ENCODE assay signal across 10 cellular contexts in the genomic region with DNA sequence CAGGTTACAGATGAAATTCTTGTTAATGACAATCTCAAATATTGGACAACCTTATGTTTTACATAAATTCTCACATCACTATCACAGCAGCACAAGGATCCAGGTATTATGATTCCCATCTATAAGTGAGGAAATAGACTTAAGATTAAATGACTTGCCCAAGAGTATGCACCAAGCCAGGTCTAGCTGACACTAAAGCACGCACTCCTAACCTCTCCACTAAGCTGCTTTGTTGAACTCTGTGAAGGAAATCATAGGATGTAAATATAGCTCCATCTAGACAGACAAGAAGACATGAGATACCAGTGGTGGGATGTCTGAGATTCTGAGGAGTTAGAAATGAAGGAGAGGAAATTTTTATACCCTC.
DNase-seq lines count a peak whose midpoint lies in the region; ATAC-seq, FAIRE-seq and TF ChIP-seq lines count a peak whose summit lies in the region.
"Had no signal": no experiment of that assay in that cellular context is flagged by ENCODE, and none has a peak within 500 bp of the region (broad histone marks: within the 10 kb centered on the region; RNA-seq: fewer than 3 reads in every experiment).

No MANE protein-coding gene starts in this region.

- peaks cover 20% of the 10 kb centered on the region for H3K4me1 ChIP-seq in CD4-positive, alpha-beta memory T cell (ENCODE audit: insufficient read depth, low read length)
- peaks cover 20% of the 10 kb centered on the region for H3K4me1 ChIP-seq in HUES6 (ENCODE audit: control insufficient read depth, insufficient read depth, low read length)
- H3K4me1 ChIP-seq in astrocyte (ENCODE audit: insufficient read depth, low read length) = peaks cover 21% of the 10 kb centered on the region
- peaks cover 18% of the 10 kb centered on the region for H3K4me1 ChIP-seq in mucosa of stomach (ENCODE audit: control insufficient read depth, insufficient read depth, low read length)

- H3K4me2 ChIP-seq in astrocyte (ENCODE audit: low read length) = peak overlapping the region; percentile 76

- ATAC-seq in HG03045 (IDR thresholded peaks at IDR 0.05; ENCODE audit: unreplicated experiment) (no peak), HG02884 (IDR thresholded peaks at IDR 0.05; ENCODE audit: unreplicated experiment) (no peak)

- POLR2A ChIA-PET in CD4-positive, alpha-beta memory T cell (lab: Charles Lee; ENCODE audit: partially characterized antibody) = interaction anchor here (0.6 to 2.6 kb wide), 6 partner anchors 25 to 146 kb away, joined by 3 to 28 read pairs (median 4); partner anchors contain the start of gene PHLDA1
- POLR2A ChIA-PET in GM10248 (lab: Yijun Ruan, JAX) = no interaction called here

- CTCF ChIA-PET in CD4-positive, alpha-beta memory T cell (lab: Charles Lee; ENCODE audit: partially characterized antibody) = interaction anchor here (1.1 to 1.2 kb wide), 2 partner anchors 86 to 88 kb away, joined by 3 read pairs; partner anchors contain the start of gene PHLDA1
- CTCF ChIA-PET in GM10248 (lab: Yijun Ruan, JAX) = interaction anchor here (1.2 kb wide), 1 partner anchor 88 kb away, joined by 5 read pairs; the partner anchor contains the start of gene PHLDA1

- TF ChIP-seq CTCF in astrocyte (IDR thresholded peaks at IDR 0.05; ENCODE audit: insufficient read depth, low read depth, low read length) (no peak), GM10248 (IDR thresholded peaks at IDR 0.05; ENCODE audit: control extremely low read depth, extremely low read depth, low read depth, missing control alignments) (no peak)

- H3K27ac Mint-ChIP-seq in CD4-positive, alpha-beta memory T cell = peak overlapping the region; percentile 79 to 93 (median 87)
- peak overlapping the region; percentile 92 for H3K27ac Mint-ChIP-seq in astrocyte (ENCODE audit: unreplicated experiment)

- no peak for DNase-seq in CD4-positive, alpha-beta memory T cell
- DNase-seq in astrocyte (ENCODE audit: low read depth) = no peak
- DNase-seq in kidney tubule cell (ENCODE audit: low spot score) = no peak
- no peak for DNase-seq in GM10248 (ENCODE audit: extremely low spot score)
- DNase-seq: activated CD4-positive, alpha-beta T cell treated with anti-CD3 and anti-CD28 coated beads, Interleukin-2, amount 50 U/mL, for 1 hour; NCI-H2171 treated with DMSO at 0.1 percent for 48 hours had no signal

- H3K79me2 ChIP-seq in astrocyte (ENCODE audit: insufficient read depth, low read length) = no peaks in the 10 kb centered on the region

- H3K36me3 Mint-ChIP-seq in CD4-positive, alpha-beta memory T cell = no peaks in the 10 kb centered on the region
- no peaks in the 10 kb centered on the region for H3K36me3 Mint-ChIP-seq in astrocyte (ENCODE audit: low read depth, unreplicated experiment)

- no peak overlapping the region for H2AFZ ChIP-seq in astrocyte (ENCODE audit: low read depth, low read length)

- H3K9ac ChIP-seq in HUES6 (ENCODE audit: low read length) = peak overlapping the region; percentile 89
- peak overlapping the region; percentile 57 for H3K9ac ChIP-seq in astrocyte (ENCODE audit: low read length)
- peak overlapping the region; percentile 0 for H3K9ac ChIP-seq in mucosa of stomach (ENCODE audit: low read length)

- H4K20me1 ChIP-seq in astrocyte (ENCODE audit: insufficient read depth, low read length) = no peaks in the 10 kb centered on the region

- peaks cover 14 to 21% (median 19%) of the 10 kb centered on the region in 4 donors for H3K4me1 Mint-ChIP-seq in CD4-positive, alpha-beta memory T cell
- H3K4me1 Mint-ChIP-seq in astrocyte (ENCODE audit: low read depth, unreplicated experiment) = peaks cover 20% of the 10 kb centered on the region

- H3K27ac ChIP-seq in CD4-positive, alpha-beta memory T cell (ENCODE audit: low read depth, low read length) = peak overlapping the region; percentile 22
- peak overlapping the region; percentile 95 for H3K27ac ChIP-seq in HUES6 (ENCODE audit: low read depth, low read length)
- peak overlapping the region; percentile 84 for H3K27ac ChIP-seq in astrocyte (ENCODE audit: low read depth, low read length)

- H3K4me3 Mint-ChIP-seq in CD4-positive, alpha-beta memory T cell = peak overlapping the region in 1 of 8 donors; percentile 78
- H3K4me3 Mint-ChIP-seq in astrocyte (ENCODE audit: unreplicated experiment) = no peak overlapping the region

- H3K36me3 ChIP-seq in CD4-positive, alpha-beta memory T cell (ENCODE audit: insufficient read depth, low read length) = no peaks in the 10 kb centered on the region
- no peaks in the 10 kb centered on the region for H3K36me3 ChIP-seq in HUES6 (ENCODE audit: control insufficient read depth, insufficient read depth, low read length)
- no peaks in the 10 kb centered on the region for H3K36me3 ChIP-seq in astrocyte (ENCODE audit: insufficient read depth, low read length)
- H3K36me3 ChIP-seq in mucosa of stomach (ENCODE audit: control insufficient read depth, insufficient read depth, low read length) = no peaks in the 10 kb centered on the region

- H3K4me3 ChIP-seq in CD4-positive, alpha-beta memory T cell (ENCODE audit: low read length in 2 of 2) = no peak overlapping the region
- H3K4me3 ChIP-seq in HUES6 (ENCODE audit: low read depth, low read length) (peak overlapping the region; percentile 29), astrocyte (ENCODE audit: insufficient read depth, low read depth, low read length) (no peak overlapping the region), mucosa of stomach (ENCODE audit: low read length) (no peak overlapping the region)

- no peaks in the 10 kb centered on the region for H3K27me3 Mint-ChIP-seq in CD4-positive, alpha-beta memory T cell
- H3K27me3 Mint-ChIP-seq in astrocyte (ENCODE audit: low read depth, unreplicated experiment) = no peaks in the 10 kb centered on the region

- intact Hi-C loops in CD4-positive, alpha-beta memory T cell (cut with micrococcal nuclease) = loop anchor here (1.0 kb wide), 3 partner anchors 9 to 77 kb away; no protein-coding TSS in a partner anchor

- no peaks in the 10 kb centered on the region for H3K9me3 ChIP-seq in CD4-positive, alpha-beta memory T cell (ENCODE audit: control insufficient read depth in 1 of 2, low read length in 2 of 2)
- peaks cover 8% of the 10 kb centered on the region for H3K9me3 ChIP-seq in HUES6 (ENCODE audit: control insufficient read depth, insufficient read depth, low read depth, low read length)
- H3K9me3 ChIP-seq in astrocyte (ENCODE audit: insufficient read depth, low read depth, low read length) = no peaks in the 10 kb centered on the region
- H3K9me3 ChIP-seq in mucosa of stomach (ENCODE audit: control insufficient read depth, low read length) = no peaks in the 10 kb centered on the region

- no peak for FAIRE-seq in astrocyte (lab: Jason Lieb, UNC)

- no peaks in the 10 kb centered on the region for H3K9me3 Mint-ChIP-seq in CD4-positive, alpha-beta memory T cell
- peaks cover 8% of the 10 kb centered on the region for H3K9me3 Mint-ChIP-seq in astrocyte (ENCODE audit: unreplicated experiment)

- H3K27me3 ChIP-seq in CD4-positive, alpha-beta memory T cell (ENCODE audit: insufficient read depth, low read length) = no peaks in the 10 kb centered on the region
- H3K27me3 ChIP-seq in HUES6 (ENCODE audit: control insufficient read depth, insufficient read depth, low read length) = no peaks in the 10 kb centered on the region
- H3K27me3 ChIP-seq in astrocyte (ENCODE audit: insufficient read depth, low read length) = no peaks in the 10 kb centered on the region
- no peaks in the 10 kb centered on the region for H3K27me3 ChIP-seq in mucosa of stomach (ENCODE audit: control insufficient read depth, insufficient read depth, low read length)

Comparison
In these comparisons a context has a peak if more than half of its experiments do, and no peak if none do; other contexts are left out.
1. H3K27ac ChIP-seq: peak in every context shown above with its lines; median percentile 95 in HUES6; 84 in astrocyte; 22 in CD4-positive, alpha-beta memory T cell.
2. H3K9ac ChIP-seq: peak in every context shown above with its lines; median percentile 89 in HUES6; 57 in astrocyte; 0 in mucosa of stomach.